In the genomic region with DNA sequence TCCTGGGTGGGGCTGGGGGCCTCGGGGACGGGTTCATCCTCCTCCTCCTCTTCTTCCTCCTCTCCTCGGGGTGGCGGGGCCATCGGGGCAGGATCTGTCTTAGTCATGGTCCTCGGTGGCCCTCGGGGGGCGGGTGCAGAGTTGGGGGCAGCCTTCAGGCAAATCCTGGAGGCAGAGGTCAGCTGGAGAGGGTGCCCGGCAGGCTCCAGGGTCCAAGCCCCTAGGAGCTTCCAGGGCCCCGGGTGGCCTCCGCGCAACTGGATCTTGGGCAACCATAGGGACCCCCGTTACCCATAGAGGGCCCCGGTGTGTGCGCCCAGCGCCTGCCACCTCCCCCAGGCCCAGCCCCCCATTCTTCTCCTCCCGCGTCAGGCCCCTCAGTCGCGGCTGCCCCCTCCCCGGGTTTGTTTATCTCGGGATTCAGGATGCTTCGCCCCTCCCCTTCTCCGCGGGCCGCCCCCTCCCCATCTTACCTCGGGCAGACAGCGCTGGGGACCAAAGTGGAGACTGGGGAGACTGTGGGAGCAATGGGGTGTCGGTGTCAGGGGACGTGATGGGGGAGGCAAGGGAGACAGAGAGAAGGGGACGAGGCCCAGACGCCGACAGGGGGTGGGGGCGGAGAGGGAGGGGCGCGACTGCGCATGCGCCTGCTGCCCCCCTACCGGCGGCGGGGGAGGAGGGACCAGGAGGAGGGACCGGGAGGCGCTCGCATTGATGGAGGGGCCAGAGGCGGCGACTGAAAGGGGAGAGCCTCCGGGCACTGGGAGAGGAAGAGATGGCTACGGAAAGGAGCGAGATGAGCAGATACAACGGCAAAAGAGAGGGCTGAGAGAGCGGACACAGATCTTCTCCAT, we compare ENCODE assay signal across 8 cellular contexts. TPM values are rescaled to one million over a fixed set of nuclear protein-coding genes. Genes with fewer than 3 reads are reported as not detected.
DNase-seq lines count a peak whose midpoint lies in the region; ATAC-seq and TF ChIP-seq lines count a peak whose summit lies in the region.

TSS of gene CLIP3 (minus strand) at position 623 of the 854 bp plus-strand sequence. CDS start at position 107, 516 bp downstream.

- H3K4me3 ChIP-seq in GM12865 (ENCODE audit: low read depth, low read length) = peak within 1 kb of the TSS; percentile 35
- peak within 1 kb of the TSS; percentile 67 to 95 for H3K4me3 ChIP-seq in ascending aorta
- peak within 1 kb of the TSS; percentile 75 for H3K4me3 ChIP-seq in right cardiac atrium (ENCODE audit: low read length)

- 4% methylated on average over 51 of the region's 51 CpGs for WGBS in right cardiac atrium

- ATAC-seq in right cardiac atrium (peak; percentile 82 to 87), GM18873 (IDR thresholded peaks at IDR 0.05; ENCODE audit: low FRiP score, unreplicated experiment) (no peak)

- H3K27ac ChIP-seq in ascending aorta = peak within 1 kb of the TSS; percentile 75 to 85
- no peak within 1 kb of the TSS for H3K27ac ChIP-seq in right cardiac atrium (ENCODE audit: low read length)

- H3K27me3 ChIP-seq in ascending aorta (no peaks in the 10 kb centered on the region), right cardiac atrium (ENCODE audit: control insufficient read depth, insufficient read depth) (no peaks in the 10 kb centered on the region)

- DNase-seq in GM12865 (ENCODE audit: low read depth) = peak; percentile 27
- DNase-seq in NCI-H774 (lab: John Stamatoyannopoulos, UW) = peak; percentile 16
- peak; percentile 12 to 81 for DNase-seq in ascending aorta (ENCODE audit: low spot score in 2 of 2)
- DNase-seq in right cardiac atrium = peak; percentile 82 to 92 (median 89)
- DNase-seq in posterior cingulate gyrus = peak; percentile 82 to 98 (median 87)
- DNase-seq in NOMO-1 treated with dmso at 0.1 percent for 144 hours (lab: John Stamatoyannopoulos, UW; ENCODE audit: unreplicated experiment) = no peak
- no peak for DNase-seq in SW480 (ENCODE audit: low spot score)

- H3K9me3 ChIP-seq in ascending aorta (no peaks in the 10 kb centered on the region), right cardiac atrium (ENCODE audit: control insufficient read depth, low read length) (no peaks in the 10 kb centered on the region)

- H3K36me3 ChIP-seq in ascending aorta = peaks cover 0 to 8% of the 10 kb centered on the region in 2 donors

- H3K4me1 ChIP-seq in ascending aorta (peaks cover 0 to 4% of the 10 kb centered on the region in 2 donors), right cardiac atrium (ENCODE audit: control insufficient read depth, insufficient read depth, low read length) (peaks cover 2% of the 10 kb centered on the region)

- intact Hi-C loops in ascending aorta (cut with DNase I) = loop anchor here (1.0 to 5.0 kb wide), 3 partner anchors 18 to 35 kb away; partner anchors contain the start of genes ALKBH6, SDHAF1, THAP8 and WDR62
- intact Hi-C loops in right cardiac atrium (cut with DNase I) = no loop called here
- intact Hi-C loops in posterior cingulate gyrus (cut with DNase I) = no loop called here

- TF ChIP-seq CTCF in GM12865 (IDR thresholded peaks at IDR 0.05; ENCODE audit: insufficient read depth, low read depth, low read length, missing control alignments) = no peak
- no peak for TF ChIP-seq CTCF in ascending aorta (IDR thresholded peaks at IDR 0.05)

RNA-seq across cellular contexts. Expression of gene CLIP3, which starts in this region (rescaled TPM):
- 43.2 TPM for total RNA-seq in ascending aorta
- total RNA-seq in right cardiac atrium = 10 to 100 TPM in 3 of 4 donors, 1 to 10 TPM in 1; 8.7 to 11.3 (median 10.3) TPM
- 4.8 TPM for polyA plus RNA-seq in right cardiac atrium

Comparison
In these comparisons a context has a peak if more than half of its experiments do, and no peak if none do; other contexts are left out.
1. DNase-seq: peak in GM12865 (single experiment), NCI-H774 (single experiment), ascending aorta (2 of 2), right cardiac atrium (3 of 3) and posterior cingulate gyrus (10 of 10); none in NOMO-1 treated with dmso at 0.1 percent for 144 hours (single experiment) and SW480 (single experiment).
2. Peak in every context shown above with its lines, with median percentiles within 50 percentile points of each other: H3K4me3 ChIP-seq.